In genomic region chr4:70836081-70836480, GRCh38 we compare ENCODE assay signal across 1 cellular context.
TF ChIP-seq lines count a peak whose summit lies in the region.

No MANE protein-coding gene starts in this region.

TF ChIP-seq in HEK293, 187 proteins besides CTCF, POLR2A, EP300 and RAD21:
- TF ChIP-seq PRDM10 (tag by site-specific recombination; IDR thresholded peaks at IDR 0.05), result 0 out of 2 replicates have a peak, but pooled peaks have one; percentile 13
- no peak for TF ChIP-seq AEBP2 (tag by site-specific recombination; IDR thresholded peaks at IDR 0.05; ENCODE audit: borderline replicate concordance)
- TF ChIP-seq ZNF785 (tag by site-specific recombination; IDR thresholded peaks at IDR 0.05), result no peak
- TF ChIP-seq GLIS2 (tag by site-specific recombination; IDR thresholded peaks at IDR 0.05), result no peak
- no peak for TF ChIP-seq PBX3 (CRISPR knock-in tag; IDR thresholded peaks at IDR 0.05)
